ENCODE assay signal across 22 cellular contexts in genomic region chr11:43933226-43933607, GRCh38. TPM values are rescaled to one million over a fixed set of nuclear protein-coding genes. Genes with fewer than 3 reads are reported as not detected.
"Had no signal": no experiment of that assay in that cellular context is flagged by ENCODE, and none has a peak within 500 bp of the region (broad histone marks: within the 10 kb centered on the region; RNA-seq: fewer than 3 reads in every experiment).

No MANE protein-coding gene starts in this region.

- DNase-seq: activated B cell treated with CpG ODN at 0.5 μM for 24 hours; activated CD4-positive, alpha-beta T cell treated with anti-CD3 and anti-CD28 coated beads for 4 hours; activated CD4-positive, alpha-beta T cell treated with anti-CD3 and anti-CD28 coated beads, Interleukin-2, amount 50 U/mL, for 48 hours; activated CD8-positive, alpha-beta memory T cell treated with anti-CD3 and anti-CD28 coated beads, Interleukin-2, amount 50 U/mL, for 48 hours; activated naive CD4-positive, alpha-beta T cell treated with anti-CD3 and anti-CD28 coated beads for 36 hours; activated T-cell treated with anti-CD3 and anti-CD28 coated beads, Interleukin-2, amount 50 U/mL, for 4 hours; body of pancreas; heart left ventricle; islet precursor cell; left cardiac atrium; small intestine; stimulated activated CD4-positive, alpha-beta T cell treated with anti-CD3 and anti-CD28 coated beads, Interleukin-2, amount 100 ng/mL, for 24 hours; stomach; T-helper 17 cell; trophoblast cell; uterus had no signal

- H3K27ac Mint-ChIP-seq: activated B cell treated with CpG ODN at 0.5 μM for 24 hours; activated naive CD4-positive, alpha-beta T cell treated with anti-CD3 and anti-CD28 coated beads for 36 hours; stimulated activated effector memory CD8-positive, alpha-beta T cell treated with anti-CD3 and anti-CD28 coated beads, Interleukin-12 subunit alpha, Interleukin-12 subunit beta, amount 100 ng/mL, for 72 hours; T-helper 17 cell had no signal

- ATAC-seq: activated T-cell treated with anti-CD3 and anti-CD28 coated beads, Interleukin-2, amount 50 U/mL, for 4 hours; stimulated activated effector memory CD8-positive, alpha-beta T cell treated with anti-CD3 and anti-CD28 coated beads, Interleukin-12 subunit alpha, Interleukin-12 subunit beta, amount 100 ng/mL, for 72 hours; T-helper 17 cell had no signal

- H3K27me3 ChIP-seq: body of pancreas, ovary, right atrium auricular region, stomach, uterus had no signal

- H3K9me3 ChIP-seq: body of pancreas, heart left ventricle, ovary, prostate gland, right atrium auricular region, stomach, suprapubic skin, uterus had no signal

- H3K4me1 ChIP-seq: body of pancreas, prostate gland, right atrium auricular region, uterus had no signal

- H3K4me1 Mint-ChIP-seq: activated B cell treated with CpG ODN at 0.5 μM for 24 hours had no signal

- H3K36me3 ChIP-seq: heart left ventricle, ovary, prostate gland, right atrium auricular region, stomach, suprapubic skin, uterus had no signal

- H3K36me3 Mint-ChIP-seq: stimulated activated effector memory CD8-positive, alpha-beta T cell treated with anti-CD3 and anti-CD28 coated beads, Interleukin-12 subunit alpha, Interleukin-12 subunit beta, amount 100 ng/mL, for 72 hours had no signal

- H3K27ac ChIP-seq: body of pancreas, epithelial cell of prostate, heart left ventricle, prostate gland, right atrium auricular region, suprapubic skin, uterus had no signal

- H3K4me3 ChIP-seq: body of pancreas, heart left ventricle, ovary, prostate gland, right atrium auricular region, stomach, suprapubic skin, uterus had no signal

- H3K9me3 Mint-ChIP-seq: activated B cell treated with CpG ODN at 0.5 μM for 24 hours; activated naive CD4-positive, alpha-beta T cell treated with anti-CD3 and anti-CD28 coated beads for 36 hours; activated T-cell treated with anti-CD3 and anti-CD28 coated beads, Interleukin-2, amount 50 U/mL, for 4 hours; stimulated activated effector memory CD8-positive, alpha-beta T cell treated with anti-CD3 and anti-CD28 coated beads, Interleukin-12 subunit alpha, Interleukin-12 subunit beta, amount 100 ng/mL, for 72 hours had no signal

- H3K4me3 Mint-ChIP-seq: activated B cell treated with CpG ODN at 0.5 μM for 24 hours; activated naive CD4-positive, alpha-beta T cell treated with anti-CD3 and anti-CD28 coated beads for 36 hours; activated T-cell treated with anti-CD3 and anti-CD28 coated beads, Interleukin-2, amount 50 U/mL, for 4 hours; stimulated activated effector memory CD8-positive, alpha-beta T cell treated with anti-CD3 and anti-CD28 coated beads, Interleukin-12 subunit alpha, Interleukin-12 subunit beta, amount 100 ng/mL, for 72 hours; T-helper 17 cell had no signal

RNA-seq across cellular contexts. Expression of gene C11orf96, which starts 9.2 kb away (rescaled TPM):
- total RNA-seq: activated B cell treated with CpG ODN at 0.5 μM for 24 hours had no signal
